ENCODE assay signal across 8 cellular contexts in genomic region chr3:122021811-122022401, GRCh38.
DNase-seq lines count a peak whose midpoint lies in the region; ATAC-seq and TF ChIP-seq lines count a peak whose summit lies in the region.

ILDR1 (minus strand) TSS chr3:122022247; CDS start chr3:122022077, 170 bp downstream.

- H3K27ac Mint-ChIP-seq in T-helper 2 cell treated with Interferon-gamma antibody and Interleukin-4, amounts not matched to agents 5 μg/mL and 100 μg/mL, for 36 hours = no peak within 1 kb of the TSS

- DNase-seq in activated T-cell treated with anti-CD3 and anti-CD28 coated beads for 48 hours (ENCODE audit: low read depth) (peak; percentile 5), kidney tubule cell (ENCODE audit: low spot score) (peak; percentile 70), ACHN (no peak), brain microvascular endothelial cell (no peak)
- no peak for DNase-seq in activated T-cell treated with anti-CD3 and anti-CD28 coated beads, Interleukin-2, amount 50 U/mL, for 1 hour
- DNase-seq in T-helper 2 cell treated with Interferon-gamma antibody and Interleukin-4, amounts not matched to agents 5 μg/mL and 100 μg/mL, for 36 hours (ENCODE audit: low spot score) = no peak
- no peak for DNase-seq in activated effector memory CD4-positive, alpha-beta T cell treated with Interleukin-2 at 50 U/mL for 16 hours

- H3K36me3 ChIP-seq in brain microvascular endothelial cell (replicated peaks) = no peaks in the 10 kb centered on the region

- peaks cover 21% of the 10 kb centered on the region for H3K27me3 Mint-ChIP-seq in T-helper 2 cell treated with Interferon-gamma antibody and Interleukin-4, amounts not matched to agents 5 μg/mL and 100 μg/mL, for 36 hours (ENCODE audit: low read depth)

- in situ Hi-C loops in ACHN (cut with HindIII; ENCODE audit: low pct_ligation_motif_present, low pct_unique_long_range_greater_than_20kb, low sequenced_read_pairs) (no loop called here), brain microvascular endothelial cell (cut with HindIII; ENCODE audit: low pct_ligation_motif_present, low sequenced_read_pairs) (no loop called here)

- no peaks in the 10 kb centered on the region for H3K9me3 Mint-ChIP-seq in T-helper 2 cell treated with Interferon-gamma antibody and Interleukin-4, amounts not matched to agents 5 μg/mL and 100 μg/mL, for 36 hours

- no peaks in the 10 kb centered on the region for H3K27me3 ChIP-seq in brain microvascular endothelial cell (replicated peaks)

- H3K27ac ChIP-seq in brain microvascular endothelial cell = no peak within 1 kb of the TSS

- no peak for TF ChIP-seq CTCF in brain microvascular endothelial cell (IDR thresholded peaks at IDR 0.05; ENCODE audit: low read depth, low read length, missing control alignments)

- H3K4me3 Mint-ChIP-seq in T-helper 2 cell treated with Interferon-gamma antibody and Interleukin-4, amounts not matched to agents 5 μg/mL and 100 μg/mL, for 36 hours = peak within 1 kb of the TSS; percentile 79

- H3K4me3 ChIP-seq in brain microvascular endothelial cell (ENCODE audit: low read depth, low read length) = no peak within 1 kb of the TSS

- ATAC-seq in HG03520 (IDR thresholded peaks at IDR 0.05; ENCODE audit: unreplicated experiment) = peak; percentile 29

- no peaks in the 10 kb centered on the region for H3K36me3 Mint-ChIP-seq in T-helper 2 cell treated with Interferon-gamma antibody and Interleukin-4, amounts not matched to agents 5 μg/mL and 100 μg/mL, for 36 hours (ENCODE audit: low read depth)

- peaks cover 30% of the 10 kb centered on the region for H3K4me1 Mint-ChIP-seq in T-helper 2 cell treated with Interferon-gamma antibody and Interleukin-4, amounts not matched to agents 5 μg/mL and 100 μg/mL, for 36 hours (ENCODE audit: low read depth)

Comparison
In these comparisons a context has a peak if more than half of its experiments do, and no peak if none do; other contexts are left out.
1. DNase-seq: peak in activated T-cell treated with anti-CD3 and anti-CD28 coated beads for 48 hours (single experiment) and kidney tubule cell (single experiment); none in activated T-cell treated with anti-CD3 and anti-CD28 coated beads, Interleukin-2, amount 50 U/mL, for 1 hour (single experiment), T-helper 2 cell treated with Interferon-gamma antibody and Interleukin-4, amounts not matched to agents 5 μg/mL and 100 μg/mL, for 36 hours (single experiment), ACHN (single experiment), activated effector memory CD4-positive, alpha-beta T cell treated with Interleukin-2 at 50 U/mL for 16 hours (single experiment) and brain microvascular endothelial cell (single experiment).